20 cellular contexts compared by ENCODE assay signal in the genomic region with DNA sequence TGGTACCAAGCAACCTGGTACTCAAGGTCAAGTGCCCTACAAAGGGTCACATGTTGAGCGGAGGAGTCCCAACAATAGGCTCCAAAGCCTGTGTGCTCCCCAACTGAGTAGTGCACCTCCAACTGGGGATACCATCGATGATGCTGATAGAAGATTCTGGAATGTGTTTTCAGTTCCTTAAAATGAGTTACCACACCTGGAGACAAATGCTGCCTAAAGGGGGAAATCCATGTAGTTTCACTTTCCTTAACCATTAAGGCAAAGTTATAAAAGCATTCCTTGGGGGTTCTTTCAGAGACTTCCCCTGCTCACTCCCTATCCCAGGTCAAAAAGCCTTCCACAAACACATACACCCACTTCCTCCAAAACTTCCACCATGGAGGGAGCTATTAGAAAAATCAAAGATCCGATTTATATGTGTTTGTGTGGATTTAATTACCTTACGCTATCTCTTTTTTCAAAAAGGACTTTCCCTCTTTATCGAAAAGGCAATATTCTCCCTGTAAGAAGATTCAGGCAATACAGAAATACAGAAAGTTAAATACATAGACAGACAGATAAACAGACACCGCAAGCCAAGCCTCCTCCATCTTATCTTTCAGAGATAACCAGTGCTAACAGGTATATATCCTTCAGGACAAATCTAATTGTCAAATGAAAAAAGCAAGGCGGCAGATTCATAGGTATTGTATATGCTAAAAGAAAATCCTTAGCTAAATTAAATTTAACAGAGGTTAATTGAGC.
DNase-seq lines count a peak whose midpoint lies in the region; ATAC-seq and TF ChIP-seq lines count a peak whose summit lies in the region.
"Had no signal": no experiment of that assay in that cellular context is flagged by ENCODE, and none has a peak within 500 bp of the region (broad histone marks: within the 10 kb centered on the region; RNA-seq: fewer than 3 reads in every experiment).

No MANE protein-coding gene starts in this region.

- H3K4me1 Mint-ChIP-seq in WTC11 = peaks cover 45% of the 10 kb centered on the region

- H3K27me3 Mint-ChIP-seq in WTC11 (ENCODE audit: low read depth) = no peaks in the 10 kb centered on the region

- H3K36me3 ChIP-seq in gastrocnemius medialis (no peaks in the 10 kb centered on the region), Peyer's patch (no peaks in the 10 kb centered on the region)
- H3K36me3 ChIP-seq: sigmoid colon had no signal

- H3K9me3 ChIP-seq in gastrocnemius medialis (no peaks in the 10 kb centered on the region), Peyer's patch (no peaks in the 10 kb centered on the region)
- H3K9me3 ChIP-seq: mucosa of descending colon, sigmoid colon had no signal

- H3K4me1 ChIP-seq in gastrocnemius medialis (peaks cover 37 to 40% of the 10 kb centered on the region in 2 donors), Peyer's patch (peaks cover 0 to 8% (median 0%) of the 10 kb centered on the region in 4 donors)

- no peaks in the 10 kb centered on the region for H3K27me3 ChIP-seq in gastrocnemius medialis
- no peaks in the 10 kb centered on the region for H3K27me3 ChIP-seq in Peyer's patch
- H3K27me3 ChIP-seq: sigmoid colon had no signal

- in situ Hi-C loops in gastrocnemius medialis (cut with MboI; ENCODE audit: low sequenced_read_pairs in 4 of 4) = no loop called here

- DNase-seq in WTC11 (ENCODE audit: low spot score) = no peak
- no peak for DNase-seq in gastrocnemius medialis
- DNase-seq in NCI-H345 (lab: John Stamatoyannopoulos, UW) = no peak
- no peak for DNase-seq in activated gamma-delta T cell treated with Interleukin-2 at 50 U/mL for 16 hours
- DNase-seq in Peyer's patch = no peak
- DNase-seq: activated CD4-positive, CD25-positive, alpha-beta regulatory T cell treated with anti-CD3 and anti-CD28 coated beads, Interleukin-2, amount 50 U/mL, for 72 hours; activated naive CD4-positive, alpha-beta T cell; activated T-cell treated with anti-CD3 and anti-CD28 coated beads, Interleukin-2, amount 50 U/mL, for 1 hour; GM23248; immature natural killer cell; left ventricle myocardium superior; mucosa of descending colon; NCI-H1436 treated with DMSO at 0.1 percent for 48 hours; sigmoid colon had no signal

- no peak overlapping the region for H3K4me3 Mint-ChIP-seq in WTC11
- H3K4me3 Mint-ChIP-seq: immature natural killer cell, neural crest cell had no signal

- H3K27ac Mint-ChIP-seq in WTC11 = 0 out of 2 replicates have a peak overlapping the region, but pooled peaks have one; percentile 8
- H3K27ac Mint-ChIP-seq: immature natural killer cell had no signal

- H3K4me3 ChIP-seq in gastrocnemius medialis (no peak overlapping the region), Peyer's patch (no peak overlapping the region)
- H3K4me3 ChIP-seq: GM23248, mucosa of descending colon, sigmoid colon had no signal

- ATAC-seq in GM18498 (IDR thresholded peaks at IDR 0.05; ENCODE audit: unreplicated experiment) (peak; percentile 11), HG02642 (IDR thresholded peaks at IDR 0.05; ENCODE audit: poor library complexity, unreplicated experiment) (peak; percentile 4), WTC11 (no peak), gastrocnemius medialis (no peak)
- ATAC-seq: left ventricle myocardium superior, mucosa of descending colon, Right ventricle myocardium inferior had no signal

- TF ChIP-seq POLR2A in gastrocnemius medialis (IDR thresholded peaks at IDR 0.05) (no peak), Peyer's patch (IDR thresholded peaks at IDR 0.05) (no peak)

- POLR2A ChIA-PET in WTC11 (lab: Charles Lee) = interaction anchor here (1.2 kb wide), 1 partner anchor 11 kb away, joined by 4 read pairs; no protein-coding TSS in a partner anchor

- H3K9me3 Mint-ChIP-seq in WTC11 = no peaks in the 10 kb centered on the region
- H3K9me3 Mint-ChIP-seq: immature natural killer cell, neural crest cell had no signal

- CTCF ChIA-PET in WTC11 (lab: Charles Lee) = no interaction called here

- no peak for TF ChIP-seq CTCF in WTC11 (IDR thresholded peaks at IDR 0.05)
- no peak for TF ChIP-seq CTCF in gastrocnemius medialis (IDR thresholded peaks at IDR 0.05 in 4 of 5, conservative IDR thresholded peaks at IDR 0.05 in 1 of 5)
- no peak for TF ChIP-seq CTCF in Peyer's patch (IDR thresholded peaks at IDR 0.05)

- H3K27ac ChIP-seq in gastrocnemius medialis (peak overlapping the region in 3 of 4 donors; percentile 68 to 83 (median 75)), Peyer's patch (no peak overlapping the region)
- H3K27ac ChIP-seq: C4-2B, epithelial cell of prostate, GM23248, sigmoid colon had no signal

- intact Hi-C loops in gastrocnemius medialis (cut with DNase I; ENCODE audit: low total_unique reads) = loop anchor here (5.0 to 10.0 kb wide), 3 partner anchors 60 to 1868 kb away; a partner anchor contains a TSS

- no peaks in the 10 kb centered on the region for H3K36me3 Mint-ChIP-seq in WTC11

TF ChIP-seq in WTC11, 78 proteins besides CTCF, POLR2A, EP300 and RAD21:
- TF ChIP-seq ELF4 (CRISPR knock-in tag; IDR thresholded peaks at IDR 0.05; ENCODE audit: low read depth) = no peak
- TF ChIP-seq PRRX2 (CRISPR knock-in tag; IDR thresholded peaks at IDR 0.05) = no peak
- TF ChIP-seq NR3C1 (CRISPR knock-in tag; conservative IDR thresholded peaks at IDR 0.05; ENCODE audit: low read depth) = no peak
- TF ChIP-seq, protein P1, sequence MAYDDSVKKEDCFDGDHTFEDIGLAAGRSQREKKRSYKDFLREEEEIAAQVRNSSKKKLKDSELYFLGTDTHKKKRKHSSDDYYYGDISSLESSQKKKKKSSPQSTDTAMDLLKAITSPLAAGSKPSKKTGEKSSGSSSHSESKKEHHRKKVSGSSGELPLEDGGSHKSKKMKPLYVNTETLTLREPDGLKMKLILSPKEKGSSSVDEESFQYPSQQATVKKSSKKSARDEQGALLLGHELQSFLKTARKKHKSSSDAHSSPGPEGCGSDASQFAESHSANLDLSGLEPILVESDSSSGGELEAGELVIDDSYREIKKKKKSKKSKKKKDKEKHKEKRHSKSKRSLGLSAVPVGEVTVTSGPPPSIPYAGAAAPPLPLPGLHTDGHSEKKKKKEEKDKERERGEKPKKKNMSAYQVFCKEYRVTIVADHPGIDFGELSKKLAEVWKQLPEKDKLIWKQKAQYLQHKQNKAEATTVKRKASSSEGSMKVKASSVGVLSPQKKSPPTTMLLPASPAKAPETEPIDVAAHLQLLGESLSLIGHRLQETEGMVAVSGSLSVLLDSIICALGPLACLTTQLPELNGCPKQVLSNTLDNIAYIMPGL (CRISPR knock-in tag; IDR thresholded peaks at IDR 0.05) = no peak
- TF ChIP-seq, protein P2, sequence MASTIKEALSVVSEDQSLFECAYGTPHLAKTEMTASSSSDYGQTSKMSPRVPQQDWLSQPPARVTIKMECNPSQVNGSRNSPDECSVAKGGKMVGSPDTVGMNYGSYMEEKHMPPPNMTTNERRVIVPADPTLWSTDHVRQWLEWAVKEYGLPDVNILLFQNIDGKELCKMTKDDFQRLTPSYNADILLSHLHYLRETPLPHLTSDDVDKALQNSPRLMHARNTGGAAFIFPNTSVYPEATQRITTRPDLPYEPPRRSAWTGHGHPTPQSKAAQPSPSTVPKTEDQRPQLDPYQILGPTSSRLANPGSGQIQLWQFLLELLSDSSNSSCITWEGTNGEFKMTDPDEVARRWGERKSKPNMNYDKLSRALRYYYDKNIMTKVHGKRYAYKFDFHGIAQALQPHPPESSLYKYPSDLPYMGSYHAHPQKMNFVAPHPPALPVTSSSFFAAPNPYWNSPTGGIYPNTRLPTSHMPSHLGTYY (CRISPR knock-in tag; IDR thresholded peaks at IDR 0.05) = no peak
- TF ChIP-seq, protein P3, sequence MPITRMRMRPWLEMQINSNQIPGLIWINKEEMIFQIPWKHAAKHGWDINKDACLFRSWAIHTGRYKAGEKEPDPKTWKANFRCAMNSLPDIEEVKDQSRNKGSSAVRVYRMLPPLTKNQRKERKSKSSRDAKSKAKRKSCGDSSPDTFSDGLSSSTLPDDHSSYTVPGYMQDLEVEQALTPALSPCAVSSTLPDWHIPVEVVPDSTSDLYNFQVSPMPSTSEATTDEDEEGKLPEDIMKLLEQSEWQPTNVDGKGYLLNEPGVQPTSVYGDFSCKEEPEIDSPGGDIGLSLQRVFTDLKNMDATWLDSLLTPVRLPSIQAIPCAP (CRISPR knock-in tag; IDR thresholded peaks at IDR 0.05) = no peak
- TF ChIP-seq JUN (CRISPR knock-in tag; IDR thresholded peaks at IDR 0.05) = no peak
- TF ChIP-seq RORB (CRISPR knock-in tag; IDR thresholded peaks at IDR 0.05) = no peak
- TF ChIP-seq ZNF317 (CRISPR knock-in tag; IDR thresholded peaks at IDR 0.05; ENCODE audit: borderline replicate concordance, low read depth) = no peak
- TF ChIP-seq, protein P4, sequence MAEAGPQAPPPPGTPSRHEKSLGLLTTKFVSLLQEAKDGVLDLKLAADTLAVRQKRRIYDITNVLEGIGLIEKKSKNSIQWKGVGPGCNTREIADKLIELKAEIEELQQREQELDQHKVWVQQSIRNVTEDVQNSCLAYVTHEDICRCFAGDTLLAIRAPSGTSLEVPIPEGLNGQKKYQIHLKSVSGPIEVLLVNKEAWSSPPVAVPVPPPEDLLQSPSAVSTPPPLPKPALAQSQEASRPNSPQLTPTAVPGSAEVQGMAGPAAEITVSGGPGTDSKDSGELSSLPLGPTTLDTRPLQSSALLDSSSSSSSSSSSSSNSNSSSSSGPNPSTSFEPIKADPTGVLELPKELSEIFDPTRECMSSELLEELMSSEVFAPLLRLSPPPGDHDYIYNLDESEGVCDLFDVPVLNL (CRISPR knock-in tag; IDR thresholded peaks at IDR 0.05; ENCODE audit: borderline replicate concordance, low read depth) = no peak
- no peak for TF ChIP-seq ZNF671 (CRISPR knock-in tag; IDR thresholded peaks at IDR 0.05)
- TF ChIP-seq, protein P5, sequence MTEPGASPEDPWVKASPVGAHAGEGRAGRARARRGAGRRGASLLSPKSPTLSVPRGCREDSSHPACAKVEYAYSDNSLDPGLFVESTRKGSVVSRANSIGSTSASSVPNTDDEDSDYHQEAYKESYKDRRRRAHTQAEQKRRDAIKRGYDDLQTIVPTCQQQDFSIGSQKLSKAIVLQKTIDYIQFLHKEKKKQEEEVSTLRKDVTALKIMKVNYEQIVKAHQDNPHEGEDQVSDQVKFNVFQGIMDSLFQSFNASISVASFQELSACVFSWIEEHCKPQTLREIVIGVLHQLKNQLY (CRISPR knock-in tag; IDR thresholded peaks at IDR 0.05) = no peak
- no peak for TF ChIP-seq CREB1 (CRISPR knock-in tag; IDR thresholded peaks at IDR 0.05)

Comparison
In these comparisons a context has a peak if more than half of its experiments do, and no peak if none do; other contexts are left out.
1. ATAC-seq: peak in GM18498 (single experiment) and HG02642 (single experiment); none in WTC11 (single experiment) and gastrocnemius medialis (0 of 2).
2. H3K27ac ChIP-seq: peak in gastrocnemius medialis (3 of 4); none in Peyer's patch (0 of 4).